Comparison of ENCODE assay signal across 22 cellular contexts in the genomic region with DNA sequence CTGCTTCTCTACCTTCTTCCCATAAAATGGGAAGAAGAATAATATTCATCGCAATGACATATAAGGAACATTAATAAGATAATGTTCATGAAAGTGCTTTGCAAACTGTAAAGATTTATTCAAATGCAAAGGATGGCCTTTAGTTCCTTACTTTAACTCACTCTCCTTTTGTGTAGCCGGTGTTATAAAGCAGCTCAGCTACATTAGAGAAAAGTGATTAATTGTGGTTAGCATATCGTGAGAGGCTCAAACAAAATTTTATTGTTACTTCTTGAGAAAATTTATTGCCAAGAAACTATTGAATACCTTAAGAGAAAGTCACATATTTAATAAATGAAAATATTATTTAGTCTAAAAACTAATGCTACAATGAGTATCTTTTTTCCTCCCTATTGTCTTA.
A peak's percentile ranks its signal among the peaks of the same experiment; 100 is the strongest.
DNase-seq lines count a peak whose midpoint lies in the region; ATAC-seq and TF ChIP-seq lines count a peak whose summit lies in the region.
"Had no signal": no experiment of that assay in that cellular context is flagged by ENCODE, and none has a peak within 500 bp of the region (broad histone marks: within the 10 kb centered on the region; RNA-seq: fewer than 3 reads in every experiment).

No MANE protein-coding gene starts in this region.

- POLR2A ChIA-PET in SK-N-SH (lab: Yijun Ruan, JAX) = no interaction called here

- H2AK5ac ChIP-seq in mesendoderm (ENCODE audit: low read length) = no peak overlapping the region

- no peaks in the 10 kb centered on the region for H3K79me1 ChIP-seq in mesendoderm (ENCODE audit: low read length)

- ATAC-seq in SK-N-SH treated with all-trans-retinoic acid at 6 μM for 48 hours (no peak), foreskin keratinocyte (no peak), HG02840 (IDR thresholded peaks at IDR 0.05; ENCODE audit: low FRiP score, unreplicated experiment) (no peak)
- ATAC-seq: HCT116 had no signal

- no peak overlapping the region for H3K23ac ChIP-seq in mesendoderm (ENCODE audit: low read length)

- peaks cover 12% of the 10 kb centered on the region; the same call in 1 of the 2 replicates for H3K9me3 ChIP-seq in SK-N-SH

- peaks cover 29% of the 10 kb centered on the region for H3F3A ChIP-seq in SK-N-SH (replicated peaks; ENCODE audit: insufficient read depth)

- H3K36me3 ChIP-seq in SK-N-SH (replicated peaks in 1 of 2; ENCODE audit: control insufficient read depth in 1 of 2, insufficient read depth in 2 of 2, low read length in 1 of 2) (peaks cover 0 to 19% of the 10 kb centered on the region in 2 experiments), mesendoderm (ENCODE audit: control insufficient read depth, insufficient read depth, low read length) (no peaks in the 10 kb centered on the region)

- H2BK120ac ChIP-seq in mesendoderm (ENCODE audit: low read depth, low read length) = no peak overlapping the region

- no peak overlapping the region for H4K8ac ChIP-seq in mesendoderm (ENCODE audit: low read depth, low read length)

- H3K4me3 ChIP-seq in SK-N-SH (ENCODE audit: low read depth in 2 of 2, low read length in 1 of 2) (no peak overlapping the region), mesendoderm (ENCODE audit: low read length) (no peak overlapping the region)

- no peak overlapping the region for H2AFZ ChIP-seq in SK-N-SH (ENCODE audit: low read depth)

- H4K20me1 ChIP-seq in SK-N-SH (ENCODE audit: insufficient read depth) = no peaks in the 10 kb centered on the region

- TF ChIP-seq RAD21 in SK-N-SH (IDR thresholded peaks at IDR 0.05; ENCODE audit: low read length) = no peak

- 75% methylated on average over 3 of the region's 3 CpGs for WGBS in SK-N-SH (ENCODE audit: low lambda C conversion rate)
- WGBS in mesendoderm (ENCODE audit: extremely low coverage, insufficient coverage, low lambda C conversion rate) = no CpG with 5 or more reads among the region's 3 CpGs

- 0 out of 2 replicates have a peak overlapping the region, but pooled peaks have one; percentile 1 for H3K4me2 ChIP-seq in SK-N-SH
- H3K4me2 ChIP-seq in mesendoderm (ENCODE audit: low read length) = no peak overlapping the region
- H3K4me2 ChIP-seq: KMS-11 had no signal

- H3K4me1 ChIP-seq in SK-N-SH (ENCODE audit: control insufficient read depth in 1 of 2, insufficient read depth in 2 of 2, low read depth in 1 of 2, low read length in 1 of 2) (peaks cover 0 to 16% of the 10 kb centered on the region in 2 experiments; a peak in 1 of 4 replicates), foreskin keratinocyte (peaks cover 41% of the 10 kb centered on the region), mesendoderm (ENCODE audit: control insufficient read depth, low read depth, low read length) (no peaks in the 10 kb centered on the region)

- H3K79me2 ChIP-seq in SK-N-SH (ENCODE audit: insufficient read depth) (peaks cover 4% of the 10 kb centered on the region; the same call in 1 of the 2 replicates), mesendoderm (ENCODE audit: control insufficient read depth, insufficient read depth, low read length) (no peaks in the 10 kb centered on the region)

- H3K9ac ChIP-seq in SK-N-SH (no peak overlapping the region), mesendoderm (ENCODE audit: low read length) (no peak overlapping the region)
- H3K9ac ChIP-seq: KMS-11 had no signal

- no peak overlapping the region for H2BK5ac ChIP-seq in mesendoderm (ENCODE audit: low read length)

- no peaks in the 10 kb centered on the region for H3K9me2 ChIP-seq in SK-N-SH

- TF ChIP-seq EP300 in SK-N-SH (IDR thresholded peaks at IDR 0.05; ENCODE audit: borderline replicate concordance in 1 of 2, low read depth in 1 of 2, low read length in 1 of 2) = no peak

- no peaks in the 10 kb centered on the region for H3K27me3 ChIP-seq in SK-N-SH (ENCODE audit: insufficient read depth)
- H3K27me3 ChIP-seq in foreskin keratinocyte = no peaks in the 10 kb centered on the region
- no peaks in the 10 kb centered on the region for H3K27me3 ChIP-seq in mesendoderm (ENCODE audit: insufficient read depth, low read length, poor library complexity)

- H3K4ac ChIP-seq in mesendoderm (ENCODE audit: low read depth, low read length) = no peak overlapping the region

- no peak overlapping the region for H3K18ac ChIP-seq in mesendoderm (ENCODE audit: low read length)

- H3K27ac ChIP-seq in SK-N-SH (ENCODE audit: low read depth in 2 of 2, low read length in 1 of 2) = peak overlapping the region; percentile 34 to 39; a peak in 3 of 4 replicates
- peak overlapping the region; percentile 12 for H3K27ac ChIP-seq in foreskin keratinocyte
- no peak overlapping the region for H3K27ac ChIP-seq in mesendoderm (ENCODE audit: low read depth, low read length)
- H3K27ac ChIP-seq: 22Rv1, C4-2B, KMS-11 had no signal

- TF ChIP-seq CTCF in SK-N-SH (IDR thresholded peaks at IDR 0.05) (no peak), foreskin keratinocyte (conservative IDR thresholded peaks at IDR 0.05) (no peak)

- DNase-seq in SK-N-SH = no peak
- DNase-seq in RPMI7951 (ENCODE audit: low read depth) = peak; percentile 20
- DNase-seq in foreskin keratinocyte = no peak
- no peak for DNase-seq in mesendoderm
- DNase-seq in SIG-M5 treated with dmso at 0.1 percent for 504 hours (lab: John Stamatoyannopoulos, UW; ENCODE audit: unreplicated experiment) = no peak
- DNase-seq in NCI-H1105 (lab: John Stamatoyannopoulos, UW) = no peak
- DNase-seq: AML-193; CD8-positive, alpha-beta memory T cell; MV-4-11; NCI-H1417; NCI-H1694 treated with DMSO at 0.1 percent for 48 hours; NCI-H2081 treated with DMSO at 0.1 percent for 48 hours; NCI-H446; NCI-H526; SHP77; T-helper 1 cell had no signal

- no peak overlapping the region for H2BK15ac ChIP-seq in mesendoderm (replicated peaks; ENCODE audit: low read depth)

- CTCF ChIA-PET in SK-N-SH (lab: Yijun Ruan, JAX) = interaction anchor here (1.4 kb wide), 1 partner anchor 11 kb away, joined by 3 read pairs; no protein-coding TSS in a partner anchor

- H3K56ac ChIP-seq in mesendoderm (ENCODE audit: low read length) = no peak overlapping the region

- H4K5ac ChIP-seq in mesendoderm (ENCODE audit: low read length) = no peak overlapping the region

TF ChIP-seq in SK-N-SH, 30 proteins besides CTCF, POLR2A, EP300 and RAD21:
- TF ChIP-seq, protein P1, sequence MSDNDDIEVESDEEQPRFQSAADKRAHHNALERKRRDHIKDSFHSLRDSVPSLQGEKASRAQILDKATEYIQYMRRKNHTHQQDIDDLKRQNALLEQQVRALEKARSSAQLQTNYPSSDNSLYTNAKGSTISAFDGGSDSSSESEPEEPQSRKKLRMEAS (IDR thresholded peaks at IDR 0.05; ENCODE audit: low read depth) = no peak
- TF ChIP-seq, protein P2, sequence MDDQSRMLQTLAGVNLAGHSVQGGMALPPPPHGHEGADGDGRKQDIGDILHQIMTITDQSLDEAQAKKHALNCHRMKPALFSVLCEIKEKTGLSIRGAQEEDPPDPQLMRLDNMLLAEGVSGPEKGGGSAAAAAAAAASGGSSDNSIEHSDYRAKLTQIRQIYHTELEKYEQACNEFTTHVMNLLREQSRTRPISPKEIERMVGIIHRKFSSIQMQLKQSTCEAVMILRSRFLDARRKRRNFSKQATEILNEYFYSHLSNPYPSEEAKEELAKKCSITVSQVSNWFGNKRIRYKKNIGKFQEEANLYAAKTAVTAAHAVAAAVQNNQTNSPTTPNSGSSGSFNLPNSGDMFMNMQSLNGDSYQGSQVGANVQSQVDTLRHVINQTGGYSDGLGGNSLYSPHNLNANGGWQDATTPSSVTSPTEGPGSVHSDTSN (IDR thresholded peaks at IDR 0.05) = no peak
- 0 out of 2 replicates have a peak, but pooled peaks have one; percentile 0 for TF ChIP-seq MEF2A (IDR thresholded peaks at IDR 0.05; ENCODE audit: borderline replicate concordance, low read depth)
- no peak for TF ChIP-seq RFX5 (IDR thresholded peaks at IDR 0.05; ENCODE audit: low read length)

TF ChIP-seq in SK-N-SH treated with all-trans-retinoic acid at 6 μM for 48 hours, 23 proteins besides CTCF, POLR2A, EP300 and RAD21:
- TF ChIP-seq SNAI2 (CRISPR knock-in tag; IDR thresholded peaks at IDR 0.05) = no peak
- TF ChIP-seq OSR1 (CRISPR knock-in tag; IDR thresholded peaks at IDR 0.05) = no peak
- no peak for TF ChIP-seq ZFP3 (CRISPR knock-in tag; IDR thresholded peaks at IDR 0.05)
- TF ChIP-seq ZNF565 (CRISPR knock-in tag; conservative IDR thresholded peaks at IDR 0.05; ENCODE audit: low read depth) = no peak
- no peak for TF ChIP-seq CSDC2 (CRISPR knock-in tag; IDR thresholded peaks at IDR 0.05)
- no peak for TF ChIP-seq TOX (CRISPR knock-in tag; IDR thresholded peaks at IDR 0.05; ENCODE audit: borderline replicate concordance)
TF ChIP-seq in SK-N-SH treated with all-trans-retinoic acid at 6 μM for 48 hours: peak in this region for 0.
